Comparison of ENCODE assay signal across 11 cellular contexts in the genomic region with DNA sequence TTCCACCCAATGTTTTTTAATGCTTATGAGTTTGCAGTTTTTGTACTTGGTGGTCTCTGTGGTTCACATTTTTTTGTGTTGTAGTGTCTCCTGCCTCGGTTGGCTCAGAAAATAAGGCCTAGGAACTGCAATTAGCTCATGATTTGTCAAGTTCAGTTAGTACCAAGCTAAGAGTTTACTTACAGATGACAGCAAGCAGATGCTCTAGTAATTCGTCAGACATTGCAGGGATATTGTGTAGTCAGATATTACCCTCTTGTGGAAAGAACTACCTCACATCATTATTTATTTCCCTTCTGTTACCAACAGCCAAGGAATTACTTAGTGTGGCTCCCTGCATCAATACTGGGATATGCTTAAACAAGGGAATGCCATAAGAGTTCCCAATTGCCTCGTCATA. TPM values are rescaled to one million over a fixed set of nuclear protein-coding genes. Genes with fewer than 3 reads are reported as not detected.
DNase-seq lines count a peak whose midpoint lies in the region; TF ChIP-seq lines count a peak whose summit lies in the region.
"Had no signal": no experiment of that assay in that cellular context is flagged by ENCODE, and none has a peak within 500 bp of the region (broad histone marks: within the 10 kb centered on the region; RNA-seq: fewer than 3 reads in every experiment).

No MANE protein-coding gene starts in this region.

- no peaks in the 10 kb centered on the region for H3K27me3 ChIP-seq in A673 (replicated peaks; ENCODE audit: insufficient read depth, low read depth, low read length, poor library complexity)
- H3K27me3 ChIP-seq: stomach had no signal

- no TSS peak for BruUV-seq in A673 (replicated peaks; lab: Mats Ljungman, UMichigan)

- peaks cover 16% of the 10 kb centered on the region for H3K4me1 ChIP-seq in A673 (ENCODE audit: insufficient read depth, low read length, poor library complexity, severe bottlenecking)

- H3K9me3 ChIP-seq in A673 (ENCODE audit: low read depth, low read length, poor library complexity, severe bottlenecking): no peaks in the 10 kb centered on the region
- H3K9me3 ChIP-seq: stomach had no signal

- no peak for TF ChIP-seq CTCF in fibroblast of the aortic adventitia (IDR thresholded peaks at IDR 0.05; ENCODE audit: insufficient read depth, low read length)
- TF ChIP-seq CTCF in A673 (conservative IDR thresholded peaks at IDR 0.05; ENCODE audit: low read depth, low read length): no peak

- no peak overlapping the region for H3K27ac ChIP-seq in A673 (ENCODE audit: low read depth, low read length, poor library complexity, severe bottlenecking)

- H3K36me3 ChIP-seq in A673 (ENCODE audit: insufficient read depth, low read length, poor library complexity, severe bottlenecking): peaks cover 12% of the 10 kb centered on the region

- intact Hi-C loops in A673 (cut with micrococcal nuclease; ENCODE audit: unreplicated experiment): no loop called here

- H3K4me3 ChIP-seq in fibroblast of the aortic adventitia (ENCODE audit: low read depth, low read length) (no peak overlapping the region), A673 (ENCODE audit: low read depth, low read length, poor library complexity, severe bottlenecking) (no peak overlapping the region)
- H3K4me3 ChIP-seq: stomach had no signal

- DNase-seq in NCI-H2171 treated with DMSO at 0.1 percent for 48 hours (lab: John Stamatoyannopoulos, UW): peak; percentile 80
- DNase-seq in NCI-H2171 (lab: John Stamatoyannopoulos, UW): no peak
- DNase-seq in NCI-H69 (lab: John Stamatoyannopoulos, UW): peak; percentile 6
- peak; percentile 82 for DNase-seq in fibroblast of the aortic adventitia (ENCODE audit: low read depth)
- peak; percentile 53 for DNase-seq in renal cortical epithelial cell (ENCODE audit: low read depth)
- no peak for DNase-seq in HuH-7.5 (ENCODE audit: low spot score)
- DNase-seq in A673 (ENCODE audit: low spot score): no peak
- no peak for DNase-seq in stimulated activated CD4-positive, alpha-beta T cell treated with anti-CD3 and anti-CD28 coated beads, Interleukin-4, amount 100 ng/mL, for 24 hours
- DNase-seq: aorta, NCI-H1417 treated with DMSO at 0.1 percent for 48 hours, stomach had no signal

- POLR2A ChIA-PET in A673 (lab: Charles Lee; ENCODE audit: low non-redundant PET): no interaction called here

- CTCF ChIA-PET in A673 (lab: Charles Lee): no interaction called here

RNA-seq across cellular contexts. Expression of gene DYRK2, which starts 14.6 kb away (rescaled TPM):
- 23.8 and 32.1 TPM in 2 replicates for total RNA-seq in fibroblast of the aortic adventitia (ENCODE audit: low replicate concordance)
- total RNA-seq in renal cortical epithelial cell: 35.1 and 81.7 TPM in 2 replicates
- total RNA-seq in A673 (2021): 28.6 and 35.2 TPM in 2 replicates

Comparison
In these comparisons a context has a peak if more than half of its experiments do, and no peak if none do; other contexts are left out.
1. DNase-seq: peak in NCI-H2171 treated with DMSO at 0.1 percent for 48 hours (single experiment), NCI-H69 (single experiment), fibroblast of the aortic adventitia (single experiment) and renal cortical epithelial cell (single experiment); none in NCI-H2171 (single experiment), HuH-7.5 (single experiment), A673 (single experiment) and stimulated activated CD4-positive, alpha-beta T cell treated with anti-CD3 and anti-CD28 coated beads, Interleukin-4, amount 100 ng/mL, for 24 hours (single experiment).